In the genomic region with DNA sequence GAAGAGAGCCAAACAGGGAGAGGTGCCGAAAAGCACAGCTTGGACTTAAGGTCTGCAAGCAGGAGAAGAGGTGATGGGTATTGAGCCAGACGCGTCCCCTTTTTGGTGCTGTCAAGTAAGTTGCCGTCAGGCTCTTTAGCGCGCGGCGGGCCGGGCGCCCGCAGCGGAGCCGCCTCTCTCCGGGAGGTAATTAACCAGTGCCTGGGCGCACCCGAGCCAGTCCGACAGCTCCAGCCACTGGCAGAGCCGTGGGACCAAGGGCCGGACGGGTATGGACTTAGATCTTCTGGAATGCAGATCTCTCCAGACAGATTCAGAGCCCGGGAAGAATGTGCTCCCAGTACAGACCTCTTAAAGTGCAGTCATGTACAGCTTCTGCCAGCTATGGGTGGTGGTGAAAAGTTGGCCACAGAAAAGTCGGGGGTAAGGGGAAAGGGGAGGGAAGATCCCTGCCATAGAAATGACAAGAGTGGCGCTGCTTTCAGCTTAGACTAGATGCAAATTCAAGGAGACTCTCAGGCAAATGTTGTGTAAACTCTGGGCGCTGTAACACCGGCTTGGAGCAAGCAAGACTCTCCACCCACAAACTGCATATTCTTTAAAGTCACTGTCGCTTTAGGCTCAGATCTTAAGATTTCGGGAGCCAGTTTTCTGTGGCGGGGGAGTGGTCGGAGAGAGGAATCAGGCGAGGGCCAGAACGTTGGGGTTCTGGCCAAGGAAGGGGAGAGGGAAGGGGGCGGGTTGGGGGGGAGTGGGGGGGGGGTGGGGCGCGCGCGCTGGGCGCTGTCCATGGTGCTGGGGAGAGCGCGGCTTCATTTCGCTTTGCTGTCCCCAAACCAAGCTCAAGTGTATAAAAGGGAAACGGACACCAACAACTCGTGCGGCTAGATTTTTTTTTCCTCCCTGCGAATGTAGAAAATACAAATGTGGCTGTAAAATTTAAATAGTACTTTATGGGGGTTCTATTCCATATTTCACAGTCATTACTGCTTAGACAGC, we compare ENCODE assay signal across 8 cellular contexts. TPM values are rescaled to one million over a fixed set of nuclear protein-coding genes. Genes with fewer than 3 reads are reported as not detected.
A peak's percentile ranks its signal among the peaks of the same experiment; 100 is the strongest.
DNase-seq lines count a peak whose midpoint lies in the region; ATAC-seq, FAIRE-seq and TF ChIP-seq lines count a peak whose summit lies in the region.

No MANE protein-coding gene starts in this region.

- DNase-seq in CD4-positive, alpha-beta T cell, result no peak
- DNase-seq in HT-29 (ENCODE audit: low spot score) (peak; percentile 20), astrocyte of the hippocampus (ENCODE audit: low read depth, low spot score) (peak; percentile 72), mesenchymal stem cell (peak; percentile 59), D721Med (ENCODE audit: insufficient read length, low spot score) (no peak), cortex of kidney (lab: John Stamatoyannopoulos, UW) (no peak), endothelial cell (ENCODE audit: low spot score) (no peak)

- H3K9me3 Mint-ChIP-seq in CD4-positive, alpha-beta T cell, result no peaks in the 10 kb centered on the region
- H3K9me3 Mint-ChIP-seq in endothelial cell (ENCODE audit: unreplicated experiment), result no peaks in the 10 kb centered on the region

- no peak overlapping the region for H3K4ac ChIP-seq in mesenchymal stem cell (ENCODE audit: low read depth in 1 of 2, low read length in 2 of 2)

- H2BK5ac ChIP-seq in mesenchymal stem cell (ENCODE audit: low read depth, low read length, poor library complexity, severe bottlenecking), result no peak overlapping the region

- no peak for FAIRE-seq in D721Med (lab: Jason Lieb, UNC)

- no peak overlapping the region for H3K4me3 Mint-ChIP-seq in CD4-positive, alpha-beta T cell
- H3K4me3 Mint-ChIP-seq in endothelial cell (ENCODE audit: unreplicated experiment), result no peak overlapping the region

- intact Hi-C loops in CD4-positive, alpha-beta T cell (cut with DNase I, micrococcal nuclease), result loop anchor here in 1 of 2 experiments (10.0 kb wide), 1 partner anchor 503 kb away; a partner anchor contains a TSS

- no peaks in the 10 kb centered on the region for H3K36me3 ChIP-seq in mesenchymal stem cell (ENCODE audit: control insufficient read depth in 1 of 2, insufficient read depth in 2 of 2, low read depth in 1 of 2, low read length in 2 of 2)

- H3K27ac Mint-ChIP-seq in CD4-positive, alpha-beta T cell, result no peak overlapping the region
- H3K27ac Mint-ChIP-seq in endothelial cell (ENCODE audit: unreplicated experiment), result no peak overlapping the region

- no peak overlapping the region for H2BK12ac ChIP-seq in mesenchymal stem cell (ENCODE audit: low read length in 2 of 2)

- POLR2A ChIA-PET in CD4-positive, alpha-beta T cell (lab: Charles Lee), result interaction anchor here (0.6 to 2.1 kb wide), 4 partner anchors 8 to 1930 kb away, joined by 3 to 6 read pairs (median 4); no protein-coding TSS in a partner anchor

- H3K18ac ChIP-seq in mesenchymal stem cell (ENCODE audit: low read depth in 1 of 2, low read length in 2 of 2), result no peak overlapping the region

- no peak overlapping the region for H2AFZ ChIP-seq in mesenchymal stem cell (ENCODE audit: low read depth, low read length)

- H3K27me3 ChIP-seq in CD4-positive, alpha-beta T cell (ENCODE audit: control insufficient read depth, insufficient read depth, low read length), result peaks cover 72% of the 10 kb centered on the region
- peaks cover 49 to 63% of the 10 kb centered on the region in 2 experiments for H3K27me3 ChIP-seq in mesenchymal stem cell (ENCODE audit: control insufficient read depth in 1 of 2, insufficient read depth in 1 of 2, low read length in 2 of 2)

- H4K8ac ChIP-seq in mesenchymal stem cell (ENCODE audit: low read length), result no peak overlapping the region

- no peak overlapping the region for H3K9ac ChIP-seq in mesenchymal stem cell (ENCODE audit: low read length)

- peaks cover 97% of the 10 kb centered on the region for H3K27me3 Mint-ChIP-seq in CD4-positive, alpha-beta T cell
- H3K27me3 Mint-ChIP-seq in endothelial cell (ENCODE audit: unreplicated experiment), result peaks cover 29% of the 10 kb centered on the region

- H2BK15ac ChIP-seq in mesenchymal stem cell (ENCODE audit: low read depth, poor library complexity, severe bottlenecking), result no peak overlapping the region

- H3K79me1 ChIP-seq in mesenchymal stem cell (replicated peaks; ENCODE audit: low read length, poor library complexity, severe bottlenecking), result no peaks in the 10 kb centered on the region

- no peak overlapping the region for H4K91ac ChIP-seq in mesenchymal stem cell (ENCODE audit: low read length)

- CTCF ChIA-PET in CD4-positive, alpha-beta T cell (lab: Charles Lee), result interaction anchor here (0.9 to 1.3 kb wide), 2 partner anchors 13 to 23 kb away, joined by 3 read pairs; no protein-coding TSS in a partner anchor

- peak overlapping the region in 1 of 2 experiments; percentile 35 for H3K4me3 ChIP-seq in mesenchymal stem cell (ENCODE audit: insufficient read depth in 1 of 2, low read depth in 1 of 2, low read length in 2 of 2)

- H3K4me1 Mint-ChIP-seq in CD4-positive, alpha-beta T cell (ENCODE audit: low read depth), result peaks cover 20% of the 10 kb centered on the region
- peaks cover 3% of the 10 kb centered on the region for H3K4me1 Mint-ChIP-seq in endothelial cell (ENCODE audit: unreplicated experiment)

- peaks cover 11% of the 10 kb centered on the region for H3K4me1 ChIP-seq in mesenchymal stem cell (ENCODE audit: control insufficient read depth, insufficient read depth, low read depth, low read length)

- H3K14ac ChIP-seq in mesenchymal stem cell (ENCODE audit: low read length in 2 of 2), result no peak overlapping the region

- no peak for TF ChIP-seq CTCF in CD4-positive, alpha-beta T cell (IDR thresholded peaks at IDR 0.05)
- TF ChIP-seq CTCF in D721Med (IDR thresholded peaks at IDR 0.05; ENCODE audit: insufficient read depth, missing control alignments) (no peak), endothelial cell (IDR thresholded peaks at IDR 0.05; ENCODE audit: unreplicated experiment) (no peak)

- H3K27ac ChIP-seq in CD4-positive, alpha-beta T cell (ENCODE audit: low read depth, low read length), result no peak overlapping the region
- H3K27ac ChIP-seq in mesenchymal stem cell (ENCODE audit: low read length, poor library complexity, severe bottlenecking), result no peak overlapping the region

- ATAC-seq in CD4-positive, alpha-beta T cell (ENCODE audit: poor library complexity), result peak; percentile 29
- no peak for ATAC-seq in GM19351 (IDR thresholded peaks at IDR 0.05; ENCODE audit: unreplicated experiment)

- peaks cover 12% of the 10 kb centered on the region for H3K9me3 ChIP-seq in CD4-positive, alpha-beta T cell (ENCODE audit: control insufficient read depth, low read length)
- H3K9me3 ChIP-seq in mesenchymal stem cell (ENCODE audit: control insufficient read depth, low read length), result no peaks in the 10 kb centered on the region

- peak overlapping the region; percentile 55 for H3K4me2 ChIP-seq in mesenchymal stem cell (ENCODE audit: low read length, poor library complexity, severe bottlenecking)

- WGBS in mesenchymal stem cell, result 3% methylated on average over 27 of the region's 44 CpGs

- H3K23ac ChIP-seq in mesenchymal stem cell (ENCODE audit: low read length in 2 of 2), result no peak overlapping the region

- H2AK5ac ChIP-seq in mesenchymal stem cell (ENCODE audit: low read length, severe bottlenecking), result no peak overlapping the region

- no peak overlapping the region for H2BK120ac ChIP-seq in mesenchymal stem cell (ENCODE audit: low read depth, low read length)

- no peaks in the 10 kb centered on the region for H3K36me3 Mint-ChIP-seq in CD4-positive, alpha-beta T cell (ENCODE audit: low read depth)
- no peaks in the 10 kb centered on the region for H3K36me3 Mint-ChIP-seq in endothelial cell (ENCODE audit: low read depth, unreplicated experiment)

RNA-seq across cellular contexts. Expression of gene NR2F1, which starts 29.2 kb away (rescaled TPM):
- not detected for total RNA-seq in CD4-positive, alpha-beta T cell
- 19.7 and 24.5 TPM in 2 replicates for total RNA-seq in HT-29 (2014; rRNA removed; shearing (Covaris generic))
- 206 TPM for polyA plus RNA-seq in mesenchymal stem cell (2013, experiment 1 of 2)
- polyA plus RNA-seq in mesenchymal stem cell (2013, experiment 2 of 2), result 191 TPM
- total RNA-seq in endothelial cell (ENCODE audit: unreplicated experiment), result 2.1 TPM

RNA-seq across cellular contexts. Expression of gene NR2F1-AS1, which starts 31.2 kb away (rescaled TPM):
- total RNA-seq in CD4-positive, alpha-beta T cell, result not detected
- total RNA-seq in HT-29 (2014; rRNA removed; shearing (Covaris generic)), result 2.8 and 4.1 TPM in 2 replicates
- polyA plus RNA-seq in mesenchymal stem cell (2013, experiment 1 of 2), result 49.8 TPM
- polyA plus RNA-seq in mesenchymal stem cell (2013, experiment 2 of 2), result 50.1 TPM
- total RNA-seq in endothelial cell (ENCODE audit: unreplicated experiment), result 6.4 TPM

Comparison
In these comparisons a context has a peak if more than half of its experiments do, and no peak if none do; other contexts are left out.
1. DNase-seq: peak in HT-29 (single experiment), astrocyte of the hippocampus (single experiment) and mesenchymal stem cell (single experiment); none in CD4-positive, alpha-beta T cell (0 of 10), D721Med (single experiment), cortex of kidney (single experiment) and endothelial cell (single experiment).